In the genomic region with DNA sequence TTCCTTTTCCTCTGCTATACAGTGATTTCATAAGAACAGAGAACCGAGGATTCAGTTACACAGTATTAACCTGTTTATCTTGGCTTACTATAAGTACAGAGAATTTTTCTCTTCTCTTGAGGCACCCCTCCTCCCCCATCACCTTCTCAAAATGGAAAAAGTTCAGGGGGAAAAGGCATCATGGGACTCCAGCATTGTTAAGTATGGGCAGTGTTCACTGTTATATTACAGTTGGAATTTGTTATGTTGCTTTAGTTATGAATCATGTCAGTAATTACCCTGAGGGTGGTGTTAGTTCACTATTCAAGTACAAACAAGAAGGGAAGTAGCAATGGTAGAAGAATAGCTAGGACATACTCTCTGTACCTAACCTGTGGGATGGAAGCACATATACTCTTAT, we compare ENCODE assay signal across 8 cellular contexts. TPM values are rescaled to one million over a fixed set of nuclear protein-coding genes. Genes with fewer than 3 reads are reported as not detected.
DNase-seq lines count a peak whose midpoint lies in the region; ATAC-seq and TF ChIP-seq lines count a peak whose summit lies in the region.

No MANE protein-coding gene starts in this region.

- DNase-seq in activated CD4-positive, alpha-beta T cell treated with anti-CD3 and anti-CD28 coated beads, Interleukin-2, amount 10 ng/mL, durations not matched to agents 7 days and 5 days, result no peak
- DNase-seq in activated CD4-positive, alpha-beta T cell treated with anti-CD3 and anti-CD28 coated beads, Interleukin-2, amount 50 U/mL, for 48 hours, result no peak
- DNase-seq in NB4 (ENCODE audit: low read depth), result peak; percentile 36
- peak; percentile 76 for DNase-seq in dedifferentiated amniotic fluid mesenchymal stem cell (ENCODE audit: extremely low spot score)
- DNase-seq in natural killer cell treated with Interleukin-12 subunit alpha and Interleukin-12 subunit beta and Interleukin-15 and Interleukin-18, amount 100 ng/mL, for 72 hours (ENCODE audit: low spot score), result no peak
- DNase-seq in NCI-H146 (lab: John Stamatoyannopoulos, UW), result no peak
- no peak for DNase-seq in islet precursor cell

- H3K4me3 Mint-ChIP-seq in activated CD4-positive, alpha-beta T cell treated with anti-CD3 and anti-CD28 coated beads, Interleukin-2, amount 10 ng/mL, durations not matched to agents 7 days and 5 days, result peak overlapping the region; percentile 21
- H3K4me3 Mint-ChIP-seq in natural killer cell treated with Interleukin-12 subunit alpha and Interleukin-12 subunit beta and Interleukin-15 and Interleukin-18, amount 100 ng/mL, for 72 hours, result peak overlapping the region; percentile 61

- H3K4me3 ChIP-seq in NB4 (ENCODE audit: low read depth, low read length), result no peak overlapping the region

- peak in 1 of 2 donors; percentile 53 for ATAC-seq in natural killer cell treated with Interleukin-12 subunit alpha and Interleukin-12 subunit beta and Interleukin-15 and Interleukin-18, amount 100 ng/mL, for 72 hours
- ATAC-seq in GM21390 (IDR thresholded peaks at IDR 0.05; ENCODE audit: unreplicated experiment), result no peak

- H3K9me3 Mint-ChIP-seq in activated CD4-positive, alpha-beta T cell treated with anti-CD3 and anti-CD28 coated beads, Interleukin-2, amount 10 ng/mL, durations not matched to agents 7 days and 5 days, result peaks cover 8% of the 10 kb centered on the region
- no peaks in the 10 kb centered on the region for H3K9me3 Mint-ChIP-seq in natural killer cell treated with Interleukin-12 subunit alpha and Interleukin-12 subunit beta and Interleukin-15 and Interleukin-18, amount 100 ng/mL, for 72 hours

- H3K36me3 Mint-ChIP-seq in activated CD4-positive, alpha-beta T cell treated with anti-CD3 and anti-CD28 coated beads, Interleukin-2, amount 10 ng/mL, durations not matched to agents 7 days and 5 days (ENCODE audit: low read depth), result peaks cover 38% of the 10 kb centered on the region
- H3K36me3 Mint-ChIP-seq in natural killer cell treated with Interleukin-12 subunit alpha and Interleukin-12 subunit beta and Interleukin-15 and Interleukin-18, amount 100 ng/mL, for 72 hours, result peaks cover 12% of the 10 kb centered on the region

- CTCF ChIA-PET in activated CD4-positive, alpha-beta T cell treated with anti-CD3 and anti-CD28 coated beads, Interleukin-2, amount 10 ng/mL, durations not matched to agents 7 days and 5 days (lab: Charles Lee), result interaction anchor here (1.3 kb wide), 1 partner anchor 180 kb away, joined by 4 read pairs; no protein-coding TSS in a partner anchor

- H3K27me3 Mint-ChIP-seq in activated CD4-positive, alpha-beta T cell treated with anti-CD3 and anti-CD28 coated beads, Interleukin-2, amount 10 ng/mL, durations not matched to agents 7 days and 5 days, result no peaks in the 10 kb centered on the region
- no peaks in the 10 kb centered on the region for H3K27me3 Mint-ChIP-seq in natural killer cell treated with Interleukin-12 subunit alpha and Interleukin-12 subunit beta and Interleukin-15 and Interleukin-18, amount 100 ng/mL, for 72 hours

- POLR2A ChIA-PET in activated CD4-positive, alpha-beta T cell treated with anti-CD3 and anti-CD28 coated beads, Interleukin-2, amount 10 ng/mL, durations not matched to agents 7 days and 5 days (lab: Charles Lee), result no interaction called here

- peak overlapping the region; percentile 62 for H3K27ac Mint-ChIP-seq in activated CD4-positive, alpha-beta T cell treated with anti-CD3 and anti-CD28 coated beads, Interleukin-2, amount 10 ng/mL, durations not matched to agents 7 days and 5 days
- peak overlapping the region; percentile 75 to 90 for H3K27ac Mint-ChIP-seq in natural killer cell treated with Interleukin-12 subunit alpha and Interleukin-12 subunit beta and Interleukin-15 and Interleukin-18, amount 100 ng/mL, for 72 hours

- no peak for TF ChIP-seq CTCF in NB4 (IDR thresholded peaks at IDR 0.05; ENCODE audit: low read depth, low read length)

- peaks cover 70% of the 10 kb centered on the region for H3K4me1 Mint-ChIP-seq in activated CD4-positive, alpha-beta T cell treated with anti-CD3 and anti-CD28 coated beads, Interleukin-2, amount 10 ng/mL, durations not matched to agents 7 days and 5 days
- H3K4me1 Mint-ChIP-seq in natural killer cell treated with Interleukin-12 subunit alpha and Interleukin-12 subunit beta and Interleukin-15 and Interleukin-18, amount 100 ng/mL, for 72 hours (ENCODE audit: low read depth in 2 of 2), result peaks cover 36 to 67% of the 10 kb centered on the region in 2 donors

- no peak for TF ChIP-seq POLR2A in NB4 (IDR thresholded peaks at IDR 0.05; ENCODE audit: extremely low read depth, insufficient read length)

RNA-seq across cellular contexts. Expression of a gene that starts 12.1 kb away (rescaled TPM):
- total RNA-seq in activated CD4-positive, alpha-beta T cell treated with anti-CD3 and anti-CD28 coated beads, Interleukin-2, amount 10 ng/mL, durations not matched to agents 7 days and 5 days, result 10 to 100 TPM; 56.7 to 79.9 TPM
- total RNA-seq in natural killer cell treated with Interleukin-12 subunit alpha and Interleukin-12 subunit beta and Interleukin-15 and Interleukin-18, amount 100 ng/mL, for 72 hours, result 10 to 100 TPM; 16.5 to 26.5 TPM

Comparison
In these comparisons a context has a peak if more than half of its experiments do, and no peak if none do; other contexts are left out.
1. DNase-seq: peak in NB4 (single experiment) and dedifferentiated amniotic fluid mesenchymal stem cell (single experiment); none in activated CD4-positive, alpha-beta T cell treated with anti-CD3 and anti-CD28 coated beads, Interleukin-2, amount 10 ng/mL, durations not matched to agents 7 days and 5 days (single experiment), activated CD4-positive, alpha-beta T cell treated with anti-CD3 and anti-CD28 coated beads, Interleukin-2, amount 50 U/mL, for 48 hours (0 of 2), natural killer cell treated with Interleukin-12 subunit alpha and Interleukin-12 subunit beta and Interleukin-15 and Interleukin-18, amount 100 ng/mL, for 72 hours (single experiment), NCI-H146 (single experiment) and islet precursor cell (single experiment).